In genomic region chr20:18738055-18738454, GRCh38 we compare ENCODE assay signal across 1 cellular context.
TF ChIP-seq lines count a peak whose summit lies in the region.

No MANE protein-coding gene starts in this region.

TF ChIP-seq in GM23338, 12 proteins besides CTCF, POLR2A, EP300 and RAD21:
- TF ChIP-seq ZNF462 (CRISPR knock-in tag; IDR thresholded peaks at IDR 0.05) (no peak), ZNF331 (CRISPR knock-in tag; IDR thresholded peaks at IDR 0.05; ENCODE audit: low read depth) (peak; percentile 53)
